ENCODE assay signal across 30 cellular contexts in genomic region chr6:163906006-163906710, GRCh38.
"Had no signal": no experiment of that assay in that cellular context is flagged by ENCODE, and none has a peak within 500 bp of the region (broad histone marks: within the 10 kb centered on the region; RNA-seq: fewer than 3 reads in every experiment).

No MANE protein-coding gene starts in this region.

- H3K4me1 ChIP-seq: ascending aorta, breast epithelium had no signal

- H3K36me3 ChIP-seq: ascending aorta, brain microvascular endothelial cell, breast epithelium had no signal

- DNase-seq: activated B cell treated with CpG ODN at 0.5 μM for 24 hours; activated CD4-positive, alpha-beta memory T cell treated with anti-CD3 and anti-CD28 coated beads, Interleukin-2, amount 10 ng/mL, durations not matched to agents 7 days and 5 days; activated CD4-positive, alpha-beta T cell treated with anti-CD3 and anti-CD28 coated beads for 4 hours; activated CD4-positive, alpha-beta T cell treated with anti-CD3 and anti-CD28 coated beads, Interleukin-2, amount 10 ng/mL, durations not matched to agents 24 days and 14 days; activated CD4-positive, alpha-beta T cell treated with anti-CD3 and anti-CD28 coated beads, Interleukin-2, amount 50 U/mL, for 48 hours; activated CD4-positive, CD25-positive, alpha-beta regulatory T cell treated with anti-CD3 and anti-CD28 coated beads, Interleukin-2, amount 50 U/mL, for 72 hours; activated CD8-positive, alpha-beta memory T cell treated with anti-CD3 and anti-CD28 coated beads for 24 hours; activated CD8-positive, alpha-beta memory T cell treated with anti-CD3 and anti-CD28 coated beads, Interleukin-2, amount 10 ng/mL, durations not matched to agents 7 days and 5 days; activated CD8-positive, alpha-beta memory T cell treated with anti-CD3 and anti-CD28 coated beads, Interleukin-2, amount 50 U/mL, for 48 hours; activated CD8-positive, alpha-beta T cell treated with anti-CD3 and anti-CD28 coated beads, Interleukin-2, amount 10 ng/mL, durations not matched to agents 7 days and 5 days; activated effector memory CD4-positive, alpha-beta T cell treated with Interleukin-2 at 50 U/mL for 16 hours; activated gamma-delta T cell; activated naive CD4-positive, alpha-beta T cell treated with anti-CD3 and anti-CD28 coated beads for 36 hours; activated naive CD4-positive, alpha-beta T cell treated with anti-CD3 and anti-CD28 coated beads, Interleukin-2, amount 50 U/mL, for 16 hours; activated naive CD8-positive, alpha-beta T cell treated with anti-CD3 and anti-CD28 coated beads, Interleukin-2, amount 10 ng/mL, durations not matched to agents 7 days and 5 days; activated naive CD8-positive, alpha-beta T cell treated with anti-CD3 and anti-CD28 coated beads, Interleukin-2, amount 50 U/mL, for 24 hours; activated T-cell treated with anti-CD3 and anti-CD28 coated beads, Interleukin-2, amount 50 U/mL, for 24 hours; activated T-cell treated with anti-CD3 and anti-CD28 coated beads, Interleukin-2, amount 50 U/mL, for 48 hours; amygdala; anterior cingulate cortex; brain microvascular endothelial cell; central memory CD4-positive, alpha-beta T cell; SW 1271; T-helper 1 cell; T-helper 2 cell; T-helper 9 cell had no signal

- H3K4me3 ChIP-seq: ascending aorta, breast epithelium had no signal

- H3K27ac ChIP-seq: ascending aorta, brain microvascular endothelial cell, breast epithelium, VCaP had no signal

- H3K9me3 ChIP-seq: ascending aorta, breast epithelium had no signal

- H3K27me3 ChIP-seq: ascending aorta, brain microvascular endothelial cell, breast epithelium had no signal

- FAIRE-seq: TTC549 had no signal

- ATAC-seq: activated CD8-positive, alpha-beta memory T cell treated with anti-CD3 and anti-CD28 coated beads, Interleukin-2, amount 10 ng/mL, durations not matched to agents 7 days and 5 days; activated CD8-positive, alpha-beta T cell treated with anti-CD3 and anti-CD28 coated beads, Interleukin-2, amount 10 ng/mL, durations not matched to agents 7 days and 5 days; activated naive CD8-positive, alpha-beta T cell treated with anti-CD3 and anti-CD28 coated beads, Interleukin-2, amount 50 U/mL, for 24 hours had no signal
